16 cellular contexts compared by ENCODE assay signal in genomic region chr10:124624456-124624855, GRCh38.
DNase-seq lines count a peak whose midpoint lies in the region; ATAC-seq and TF ChIP-seq lines count a peak whose summit lies in the region.
"Had no signal": no experiment of that assay in that cellular context is flagged by ENCODE, and none has a peak within 500 bp of the region (broad histone marks: within the 10 kb centered on the region; RNA-seq: fewer than 3 reads in every experiment).

No MANE protein-coding gene starts in this region.

- no TSS peak for BruUV-seq in MCF 10A (replicated peaks; lab: Mats Ljungman, UMichigan)

- peaks cover 84% of the 10 kb centered on the region for H3K79me2 ChIP-seq in SU-DHL-6 (ENCODE audit: insufficient read depth, low read length)

- H3K4me1 Mint-ChIP-seq in MCF 10A (ENCODE audit: insufficient read depth, unreplicated experiment): peaks cover 5% of the 10 kb centered on the region
- H3K4me1 Mint-ChIP-seq in memory B cell: peaks cover 42% of the 10 kb centered on the region

- no peak overlapping the region for H3K4me3 ChIP-seq in breast epithelium
- H3K4me3 ChIP-seq in SU-DHL-6 (ENCODE audit: insufficient read depth, low read length, poor library complexity, severe bottlenecking): no peak overlapping the region
- no peak overlapping the region for H3K4me3 ChIP-seq in thyroid gland (replicated peaks in 1 of 3)
- H3K4me3 ChIP-seq: smooth muscle cell had no signal

- intact Hi-C loops in MCF 10A (cut with micrococcal nuclease): no loop called here
- intact Hi-C loops in breast epithelium (cut with DNase I; ENCODE audit: low total_unique reads): loop anchor here (5.0 kb wide), 1 partner anchor 1432 kb away; no protein-coding TSS in a partner anchor
- intact Hi-C loops in thyroid gland (cut with DNase I): loop anchor here (10.0 kb wide), 1 partner anchor 70 kb away; no protein-coding TSS in a partner anchor

- no peaks in the 10 kb centered on the region for H3K36me3 ChIP-seq in breast epithelium
- no peaks in the 10 kb centered on the region; the same call in 1 of the 2 replicates for H3K36me3 ChIP-seq in SU-DHL-6 (ENCODE audit: low read length)
- H3K36me3 ChIP-seq in thyroid gland: no peaks in the 10 kb centered on the region
- H3K36me3 ChIP-seq: WERI-Rb-1 had no signal

- TF ChIP-seq POLR2A in breast epithelium (IDR thresholded peaks at IDR 0.05) (no peak), thyroid gland (IDR thresholded peaks at IDR 0.05) (peak in 1 of 2 donors; percentile 52)

- no peaks in the 10 kb centered on the region for H3K27me3 ChIP-seq in breast epithelium
- no peaks in the 10 kb centered on the region for H3K27me3 ChIP-seq in SU-DHL-6 (ENCODE audit: low read length)
- H3K27me3 ChIP-seq in thyroid gland: no peaks in the 10 kb centered on the region

- no peaks in the 10 kb centered on the region for H3K9me3 Mint-ChIP-seq in MCF 10A (ENCODE audit: unreplicated experiment)
- H3K9me3 Mint-ChIP-seq in memory B cell: no peaks in the 10 kb centered on the region
- H3K9me3 Mint-ChIP-seq: stimulated activated naive CD8-positive, alpha-beta T cell treated with anti-CD3 and anti-CD28 coated beads, Interleukin-15, amount 100 ng/mL, for 72 hours had no signal

- H3K4me3 Mint-ChIP-seq in MCF 10A (ENCODE audit: unreplicated experiment) (no peak overlapping the region), memory B cell (peak overlapping the region; percentile 37)
- H3K4me3 Mint-ChIP-seq: stimulated activated naive CD8-positive, alpha-beta T cell treated with anti-CD3 and anti-CD28 coated beads, Interleukin-15, amount 100 ng/mL, for 72 hours had no signal

- no peaks in the 10 kb centered on the region for H4K20me1 ChIP-seq in SU-DHL-6 (ENCODE audit: low read depth, low read length)

- peak overlapping the region; percentile 50 for H3K4me2 ChIP-seq in SU-DHL-6 (ENCODE audit: low read depth, low read length, poor library complexity, severe bottlenecking)
- H3K4me2 ChIP-seq: smooth muscle cell had no signal

- H3K27ac Mint-ChIP-seq in MCF 10A (ENCODE audit: low read depth, unreplicated experiment) (peak overlapping the region; percentile 9), memory B cell (peak overlapping the region; percentile 88)

- peaks cover 13% of the 10 kb centered on the region for H3K36me3 Mint-ChIP-seq in MCF 10A (ENCODE audit: insufficient read depth, unreplicated experiment)
- peaks cover 8% of the 10 kb centered on the region for H3K36me3 Mint-ChIP-seq in memory B cell

- peak overlapping the region; percentile 52 for H3K9ac ChIP-seq in SU-DHL-6 (ENCODE audit: low read length)

- CTCF ChIA-PET in MCF 10A (lab: Yijun Ruan, JAX): interaction anchor here (0.8 kb wide), 1 partner anchor 78 kb away, joined by 3 read pairs; no protein-coding TSS in a partner anchor

- H3K27ac ChIP-seq in breast epithelium (no peak overlapping the region), SU-DHL-6 (ENCODE audit: low read depth, low read length) (peak overlapping the region; percentile 99), thyroid gland (peak overlapping the region; percentile 88 to 98 (median 98))
- H3K27ac ChIP-seq: WERI-Rb-1 had no signal

- WGBS in thyroid gland, 2 donors: 20 to 64% methylated on average over 5 of the region's 7 CpGs

- H3K27me3 Mint-ChIP-seq in MCF 10A (ENCODE audit: insufficient read depth, unreplicated experiment) (no peaks in the 10 kb centered on the region), memory B cell (no peaks in the 10 kb centered on the region)
- H3K27me3 Mint-ChIP-seq: stimulated activated naive CD8-positive, alpha-beta T cell treated with anti-CD3 and anti-CD28 coated beads, Interleukin-15, amount 100 ng/mL, for 72 hours had no signal

- TF ChIP-seq CTCF in MCF 10A (IDR thresholded peaks at IDR 0.05; ENCODE audit: unreplicated experiment): no peak
- no peak for TF ChIP-seq CTCF in breast epithelium (IDR thresholded peaks at IDR 0.05)
- TF ChIP-seq CTCF in SU-DHL-6 (IDR thresholded peaks at IDR 0.05; ENCODE audit: insufficient read depth, low read length, poor library complexity, severe bottlenecking): no peak
- no peak for TF ChIP-seq CTCF in thyroid gland (IDR thresholded peaks at IDR 0.05)

- peaks cover 82% of the 10 kb centered on the region for H3F3A ChIP-seq in SU-DHL-6 (ENCODE audit: insufficient read depth)

- H3K9me3 ChIP-seq in breast epithelium (no peaks in the 10 kb centered on the region), SU-DHL-6 (ENCODE audit: insufficient read depth, low read length) (no peaks in the 10 kb centered on the region), thyroid gland (no peaks in the 10 kb centered on the region)

- no peaks in the 10 kb centered on the region for H3K9me2 ChIP-seq in SU-DHL-6 (replicated peaks; ENCODE audit: insufficient read depth, low read length)

- ATAC-seq in memory B cell (ENCODE audit: low read depth): no peak
- ATAC-seq: esophagus mucosa; stimulated activated naive CD8-positive, alpha-beta T cell treated with anti-CD3 and anti-CD28 coated beads, Interleukin-15, amount 100 ng/mL, for 72 hours had no signal

- DNase-seq in MCF 10A (ENCODE audit: unreplicated experiment): no peak
- DNase-seq in breast epithelium (ENCODE audit: low spot score in 2 of 2): no peak
- DNase-seq in memory B cell (ENCODE audit: low spot score in 2 of 2): no peak
- DNase-seq in thyroid gland: peak; percentile 91
- DNase-seq in stimulated activated naive CD4-positive, alpha-beta T cell treated with Interleukin-2 at 50 U/mL for 16 hours (lab: John Stamatoyannopoulos, UW): no peak
- no peak for DNase-seq in stimulated activated CD4-positive, alpha-beta T cell treated with anti-CD3 and anti-CD28 coated beads, Interleukin-15, amount 100 ng/mL, for 24 hours
- no peak for DNase-seq in activated CD8-positive, alpha-beta memory T cell treated with anti-CD3 and anti-CD28 coated beads, Interleukin-2, amount 50 U/mL, for 48 hours
- DNase-seq: activated CD8-positive, alpha-beta memory T cell treated with anti-CD3 and anti-CD28 coated beads for 24 hours; activated effector memory CD4-positive, alpha-beta T cell treated with anti-CD3 and anti-CD28 coated beads, Interleukin-2, amount 50 U/mL, for 16 hours; dermis blood vessel endothelial cell; NCI-H748 treated with DMSO at 0.1 percent for 48 hours; stimulated activated naive CD8-positive, alpha-beta T cell treated with anti-CD3 and anti-CD28 coated beads, Interleukin-15, amount 100 ng/mL, for 72 hours; WERI-Rb-1 had no signal

- POLR2A ChIA-PET in MCF 10A (lab: Yijun Ruan, JAX): no interaction called here

- peaks cover 7 to 34% of the 10 kb centered on the region in 2 donors for H3K4me1 ChIP-seq in breast epithelium
- H3K4me1 ChIP-seq in thyroid gland: peaks cover 94 to 100% of the 10 kb centered on the region in 2 donors

- no peak overlapping the region for H2AFZ ChIP-seq in SU-DHL-6 (ENCODE audit: low read depth, low read length, severe bottlenecking)

Comparison
In these comparisons a context has a peak if more than half of its experiments do, and no peak if none do; other contexts are left out.
1. DNase-seq: peak in thyroid gland (2 of 2); none in MCF 10A (single experiment), breast epithelium (0 of 2), memory B cell (0 of 2), stimulated activated naive CD4-positive, alpha-beta T cell treated with Interleukin-2 at 50 U/mL for 16 hours (single experiment), stimulated activated CD4-positive, alpha-beta T cell treated with anti-CD3 and anti-CD28 coated beads, Interleukin-15, amount 100 ng/mL, for 24 hours (single experiment) and activated CD8-positive, alpha-beta memory T cell treated with anti-CD3 and anti-CD28 coated beads, Interleukin-2, amount 50 U/mL, for 48 hours (single experiment).
2. H3K27ac ChIP-seq: peak in SU-DHL-6 (single experiment) and thyroid gland (3 of 3); none in breast epithelium (0 of 2).